8 cellular contexts compared by ENCODE assay signal in the genomic region with DNA sequence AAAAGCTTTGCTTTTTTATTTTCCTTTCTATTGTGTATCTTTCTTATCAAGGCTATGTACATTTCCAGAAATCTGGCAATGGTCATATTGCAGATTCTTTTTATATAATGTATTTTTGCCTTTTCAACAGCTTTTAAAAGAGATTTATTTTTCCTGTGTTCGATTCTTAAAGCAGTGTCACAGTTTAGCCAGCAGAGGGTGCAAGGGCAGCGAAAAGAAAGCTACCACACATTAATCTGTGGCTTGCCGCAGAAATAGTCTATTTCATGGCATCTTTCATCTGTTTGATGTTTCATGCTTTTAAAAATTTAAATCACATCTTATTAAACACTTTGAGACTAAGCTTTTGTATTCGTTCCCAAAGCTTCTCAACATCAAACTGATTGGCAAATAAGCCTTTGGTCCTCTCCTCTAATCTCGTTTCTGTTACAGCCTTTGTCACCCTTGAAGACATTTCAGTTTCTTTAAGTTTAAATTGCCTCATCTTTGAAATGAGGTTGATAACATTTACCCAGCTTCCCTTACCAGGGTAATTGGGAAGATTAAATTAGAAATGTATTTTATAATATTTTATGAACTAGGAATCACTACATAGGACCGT.
DNase-seq lines count a peak whose midpoint lies in the region; ATAC-seq and TF ChIP-seq lines count a peak whose summit lies in the region.

No MANE protein-coding gene starts in this region.

- intact Hi-C loops in right cardiac atrium (cut with DNase I) = no loop called here

- H3K4ac ChIP-seq in neuronal stem cell (ENCODE audit: low read length) = no peak overlapping the region

- H2AFZ ChIP-seq in neuronal stem cell (ENCODE audit: low read length) = no peak overlapping the region

- H3K27me3 Mint-ChIP-seq in glutamatergic neuron (ENCODE audit: unreplicated experiment) = no peaks in the 10 kb centered on the region

- H3K9me3 Mint-ChIP-seq in glutamatergic neuron (ENCODE audit: unreplicated experiment) = no peaks in the 10 kb centered on the region

- 52% methylated on average over 6 of the region's 6 CpGs for WGBS in right cardiac atrium
- no CpG with 5 or more reads among the region's 6 CpGs for WGBS in neuronal stem cell (ENCODE audit: extremely low coverage in 2 of 2, insufficient read length in 2 of 2, insufficient replicate concordance in 1 of 2), 2 donors

- no peaks in the 10 kb centered on the region for H3K79me1 ChIP-seq in neuronal stem cell (ENCODE audit: low read depth, low read length)

- H3K27ac ChIP-seq in right atrium auricular region = no peak overlapping the region
- no peak overlapping the region for H3K27ac ChIP-seq in right cardiac atrium (ENCODE audit: low read length)
- H3K27ac ChIP-seq in neuronal stem cell (replicated peaks; ENCODE audit: low read length) = no peak overlapping the region

- H3K9me3 ChIP-seq in right atrium auricular region (no peaks in the 10 kb centered on the region), right cardiac atrium (ENCODE audit: control insufficient read depth, low read length) (no peaks in the 10 kb centered on the region), neuronal stem cell (replicated peaks in 1 of 2; ENCODE audit: control insufficient read depth in 2 of 2, insufficient read depth in 1 of 2, low read depth in 1 of 2, low read length in 2 of 2) (no peaks in the 10 kb centered on the region)

- H3K9ac ChIP-seq in neuronal stem cell (ENCODE audit: low read depth, low read length, poor library complexity) = no peak overlapping the region

- H3K27me3 ChIP-seq in right atrium auricular region = no peaks in the 10 kb centered on the region
- H3K27me3 ChIP-seq in right cardiac atrium (ENCODE audit: control insufficient read depth, insufficient read depth) = no peaks in the 10 kb centered on the region
- H3K27me3 ChIP-seq in neuronal stem cell (ENCODE audit: control insufficient read depth in 3 of 3, insufficient read depth in 3 of 3, low read depth in 1 of 3, low read length in 3 of 3) = no peaks in the 10 kb centered on the region

- H2BK15ac ChIP-seq in neuronal stem cell (ENCODE audit: low read length) = no peak overlapping the region

- H3K4me1 ChIP-seq in right atrium auricular region (no peaks in the 10 kb centered on the region), right cardiac atrium (ENCODE audit: control insufficient read depth, insufficient read depth, low read length) (no peaks in the 10 kb centered on the region), neuronal stem cell (ENCODE audit: control insufficient read depth in 2 of 2, insufficient read depth in 1 of 2, low read depth in 1 of 2, low read length in 2 of 2) (no peaks in the 10 kb centered on the region)

- H3K4me2 ChIP-seq in neuronal stem cell (ENCODE audit: insufficient read depth, low read length, poor library complexity, severe bottlenecking) = no peak overlapping the region

- no peak overlapping the region for H3K4me3 Mint-ChIP-seq in glutamatergic neuron (ENCODE audit: unreplicated experiment)

- no peak overlapping the region for H3K18ac ChIP-seq in neuronal stem cell (ENCODE audit: low read length)

- no peaks in the 10 kb centered on the region for H3K36me3 Mint-ChIP-seq in glutamatergic neuron (ENCODE audit: unreplicated experiment)

- peak; percentile 76 to 77 for TF ChIP-seq CTCF in right atrium auricular region (IDR thresholded peaks at IDR 0.05)
- peak; percentile 91 for TF ChIP-seq CTCF in glutamatergic neuron (IDR thresholded peaks at IDR 0.05; ENCODE audit: partially characterized antibody, unreplicated experiment)

- no peak for DNase-seq in right atrium auricular region (ENCODE audit: low spot score)
- no peak for DNase-seq in right cardiac atrium
- peak; percentile 34 for DNase-seq in NCI-H146 treated with DMSO at 0.1 percent for 48 hours (lab: John Stamatoyannopoulos, UW; ENCODE audit: unreplicated experiment)
- peak; percentile 4 for DNase-seq in activated T-helper 9 cell treated with anti-CD3 and anti-CD28 coated beads, Interleukin-2, amount 50 U/mL, for 16 hours (ENCODE audit: low read depth)
- DNase-seq in glutamatergic neuron = peak; percentile 36
- peak; percentile 33 for DNase-seq in stimulated activated CD4-positive, alpha-beta T cell treated with anti-CD3 and anti-CD28 coated beads, Interleukin-4, amount 100 ng/mL, for 24 hours
- DNase-seq in neuronal stem cell (ENCODE audit: low spot score) = no peak
- DNase-seq in GOT3 (lab: John Stamatoyannopoulos, UW) = no peak

- H4K8ac ChIP-seq in neuronal stem cell (ENCODE audit: low read depth, low read length) = no peak overlapping the region

- H2BK120ac ChIP-seq in neuronal stem cell (ENCODE audit: low read depth, low read length) = no peak overlapping the region

- H3K4me3 ChIP-seq in right atrium auricular region (no peak overlapping the region), right cardiac atrium (ENCODE audit: low read length) (no peak overlapping the region), neuronal stem cell (ENCODE audit: low read length in 2 of 2) (no peak overlapping the region)

- no peak overlapping the region for H2BK12ac ChIP-seq in neuronal stem cell (ENCODE audit: low read length)

- peaks cover 2% of the 10 kb centered on the region for H3K4me1 Mint-ChIP-seq in glutamatergic neuron (ENCODE audit: low read depth, unreplicated experiment)

- H4K91ac ChIP-seq in neuronal stem cell (ENCODE audit: low read depth, low read length, poor library complexity) = no peak overlapping the region

- H2BK5ac ChIP-seq in neuronal stem cell (ENCODE audit: low read length) = no peak overlapping the region

- H3K23ac ChIP-seq in neuronal stem cell (ENCODE audit: low read depth, low read length, poor library complexity) = no peak overlapping the region

- H2AK5ac ChIP-seq in neuronal stem cell (ENCODE audit: low read depth, low read length) = no peak overlapping the region

- no peak overlapping the region for H3K27ac Mint-ChIP-seq in glutamatergic neuron (ENCODE audit: unreplicated experiment)

- no peak for ATAC-seq in right cardiac atrium

- H3K14ac ChIP-seq in neuronal stem cell (ENCODE audit: low read length) = no peak overlapping the region

- peaks cover 25% of the 10 kb centered on the region for H3K36me3 ChIP-seq in right atrium auricular region
- H3K36me3 ChIP-seq in neuronal stem cell (replicated peaks in 1 of 2; ENCODE audit: control insufficient read depth in 2 of 2, insufficient read depth in 2 of 2, low read length in 2 of 2) = peaks cover 0 to 52% of the 10 kb centered on the region in 2 donors

Comparison
In these comparisons a context has a peak if more than half of its experiments do, and no peak if none do; other contexts are left out.
1. DNase-seq: peak in NCI-H146 treated with DMSO at 0.1 percent for 48 hours (single experiment), activated T-helper 9 cell treated with anti-CD3 and anti-CD28 coated beads, Interleukin-2, amount 50 U/mL, for 16 hours (single experiment), glutamatergic neuron (single experiment) and stimulated activated CD4-positive, alpha-beta T cell treated with anti-CD3 and anti-CD28 coated beads, Interleukin-4, amount 100 ng/mL, for 24 hours (single experiment); none in right atrium auricular region (single experiment), right cardiac atrium (0 of 3), neuronal stem cell (single experiment) and GOT3 (single experiment).